ENCODE assay signal across 1 cellular context in genomic region chr14:24145700-24146621, GRCh38.
TF ChIP-seq lines count a peak whose summit lies in the region.

TSS of gene PSME2 (minus strand) at chr14:24146610. CDS start at chr14:24146581, 29 bp downstream.

TF ChIP-seq in HepG2, 621 proteins besides CTCF, POLR2A, EP300 and RAD21 (continued from another document and continues in another):
- TF ChIP-seq ZNF281 (CRISPR knock-in tag; IDR thresholded peaks at IDR 0.05; ENCODE audit: borderline replicate concordance) = no peak
- TF ChIP-seq KDM4B (CRISPR knock-in tag; IDR thresholded peaks at IDR 0.05) = peak; percentile 20; the same call in 1 of the 2 replicates
- no peak for TF ChIP-seq ZNF562 (CRISPR knock-in tag; IDR thresholded peaks at IDR 0.05; ENCODE audit: borderline replicate concordance)
- peak; percentile 63; the same call in 1 of the 2 replicates for TF ChIP-seq CHD4 (IDR thresholded peaks at IDR 0.05; ENCODE audit: borderline replicate concordance, low read length)
- no peak for TF ChIP-seq ZNF496 (CRISPR knock-in tag; IDR thresholded peaks at IDR 0.05; ENCODE audit: insufficient replicate concordance)
- no peak for TF ChIP-seq ZNF484 (CRISPR knock-in tag; IDR thresholded peaks at IDR 0.05; ENCODE audit: borderline replicate concordance, low read depth)
- no peak; the same call in 1 of the 2 replicates for TF ChIP-seq ELF3 (CRISPR knock-in tag; IDR thresholded peaks at IDR 0.05)
- no peak for TF ChIP-seq PCBP1 (IDR thresholded peaks at IDR 0.05; ENCODE audit: borderline replicate concordance, low read depth, low read length)
- peak; percentile 2; the same call in 1 of the 2 replicates for TF ChIP-seq THAP7 (CRISPR knock-in tag; IDR thresholded peaks at IDR 0.05)
- TF ChIP-seq TBL1XR1 (IDR thresholded peaks at IDR 0.05; ENCODE audit: borderline replicate concordance, low read length, partially characterized antibody) = no peak
- TF ChIP-seq ZBTB33 (CRISPR knock-in tag; IDR thresholded peaks at IDR 0.05) = no peak
- TF ChIP-seq SRSF1 (optimal IDR thresholded peaks at IDR 0.05; ENCODE audit: low read depth, low read length) = no peak
- no peak; the same call in 1 of the 2 replicates for TF ChIP-seq ZNF331 (CRISPR knock-in tag; IDR thresholded peaks at IDR 0.05)
- TF ChIP-seq ELF4 (CRISPR knock-in tag; IDR thresholded peaks at IDR 0.05; ENCODE audit: borderline replicate concordance) = no peak
- TF ChIP-seq SNAPC2 (CRISPR knock-in tag; IDR thresholded peaks at IDR 0.05) = no peak; the same call in 1 of the 2 replicates
- peak; percentile 84 for TF ChIP-seq IRF1 (CRISPR knock-in tag; IDR thresholded peaks at IDR 0.05; ENCODE audit: low read depth)
- peak; percentile 75; the same call in 1 of the 2 replicates for TF ChIP-seq ZNF724P (CRISPR knock-in tag; IDR thresholded peaks at IDR 0.05; ENCODE audit: borderline replicate concordance)
- no peak for TF ChIP-seq AGO2 (optimal IDR thresholded peaks at IDR 0.05; ENCODE audit: low read depth, low read length)
- TF ChIP-seq TBP (CRISPR knock-in tag; IDR thresholded peaks at IDR 0.05) = no peak
- TF ChIP-seq ATF7 (IDR thresholded peaks at IDR 0.05) = no peak
- no peak for TF ChIP-seq ATF7 (CRISPR knock-in tag; IDR thresholded peaks at IDR 0.05)
- TF ChIP-seq PTBP1 (IDR thresholded peaks at IDR 0.05; ENCODE audit: low read depth, low read length, poor library complexity, severe bottlenecking) = no peak
- TF ChIP-seq ISX (CRISPR knock-in tag; conservative IDR thresholded peaks at IDR 0.05) = no peak
- 0 out of 2 replicates have a peak, but pooled peaks have one; percentile 80 for TF ChIP-seq ZNF552 (CRISPR knock-in tag; IDR thresholded peaks at IDR 0.05; ENCODE audit: borderline replicate concordance)
- no peak for TF ChIP-seq KAT2B (IDR thresholded peaks at IDR 0.05; ENCODE audit: borderline replicate concordance, low read depth, low read length)
- TF ChIP-seq ZIK1 (CRISPR knock-in tag; IDR thresholded peaks at IDR 0.05; ENCODE audit: borderline replicate concordance, low read depth) = peak; percentile 79; the same call in 1 of the 2 replicates
- TF ChIP-seq ZKSCAN1 (IDR thresholded peaks at IDR 0.05; ENCODE audit: low read length) = no peak
- no peak for TF ChIP-seq TFDP2 (CRISPR knock-in tag; IDR thresholded peaks at IDR 0.05)
- no peak for TF ChIP-seq ZBTB42 (CRISPR knock-in tag; IDR thresholded peaks at IDR 0.05)
- no peak for TF ChIP-seq PHB2 (IDR thresholded peaks at IDR 0.05; ENCODE audit: partially characterized antibody)
- no peak for TF ChIP-seq ZFYVE20 (CRISPR knock-in tag; IDR thresholded peaks at IDR 0.05; ENCODE audit: borderline replicate concordance, low read depth)
- TF ChIP-seq ZFP90 (CRISPR knock-in tag; IDR thresholded peaks at IDR 0.05; ENCODE audit: borderline replicate concordance) = no peak
- no peak for TF ChIP-seq PLSCR1 (CRISPR knock-in tag; IDR thresholded peaks at IDR 0.05; ENCODE audit: borderline replicate concordance)
- TF ChIP-seq ZSCAN31 (CRISPR knock-in tag; IDR thresholded peaks at IDR 0.05; ENCODE audit: low read depth) = no peak
- no peak for TF ChIP-seq CSRNP2 (CRISPR knock-in tag; conservative IDR thresholded peaks at IDR 0.05; ENCODE audit: low read depth)
- TF ChIP-seq ZNF556 (CRISPR knock-in tag; IDR thresholded peaks at IDR 0.05; ENCODE audit: borderline replicate concordance) = no peak
- TF ChIP-seq ZFP36 (IDR thresholded peaks at IDR 0.05; ENCODE audit: borderline replicate concordance, low read depth, low read length, partially characterized antibody) = no peak
- 0 out of 4 replicates have a peak, but pooled peaks of 1 of the 2 experiments have one; percentile 7 for TF ChIP-seq REST (IDR thresholded peaks at IDR 0.05; ENCODE audit: borderline replicate concordance in 1 of 2, low read depth in 1 of 2, low read length in 2 of 2)
- TF ChIP-seq CENPBD1 (CRISPR knock-in tag; IDR thresholded peaks at IDR 0.05; ENCODE audit: borderline replicate concordance, low read depth) = no peak
- no peak for TF ChIP-seq DBP (CRISPR knock-in tag; IDR thresholded peaks at IDR 0.05; ENCODE audit: not compliant biosample characterization)
- no peak for TF ChIP-seq USF2 (IDR thresholded peaks at IDR 0.05; ENCODE audit: low read depth, low read length)
- no peak for TF ChIP-seq USF2 (CRISPR knock-in tag; IDR thresholded peaks at IDR 0.05; ENCODE audit: borderline replicate concordance)
